ENCODE assay signal across 8 cellular contexts in genomic region chr1:45206808-45207624, GRCh38. TPM values are rescaled to one million over a fixed set of nuclear protein-coding genes. Genes with fewer than 3 reads are reported as not detected.
DNase-seq lines count a peak whose midpoint lies in the region; ATAC-seq and TF ChIP-seq lines count a peak whose summit lies in the region.

No MANE protein-coding gene starts in this region.

- TF ChIP-seq CTCF in astrocyte of the cerebellum (IDR thresholded peaks at IDR 0.05; ENCODE audit: low read depth, low read length, missing control alignments) (no peak), upper lobe of left lung (IDR thresholded peaks at IDR 0.05) (no peak)

- no peaks in the 10 kb centered on the region for H3K36me3 ChIP-seq in upper lobe of left lung

- in situ Hi-C loops in astrocyte of the cerebellum (cut with HindIII; ENCODE audit: low sequenced_read_pairs): no loop called here

- no peaks in the 10 kb centered on the region for H3K36me3 Mint-ChIP-seq in activated naive CD4-positive, alpha-beta T cell treated with anti-CD3 and anti-CD28 coated beads, Interleukin-2, amount 10 ng/mL, durations not matched to agents 7 days and 5 days

- peak overlapping the region; percentile 75 to 91 (median 83) for H3K27ac ChIP-seq in upper lobe of left lung

- CTCF ChIA-PET in activated naive CD4-positive, alpha-beta T cell treated with anti-CD3 and anti-CD28 coated beads, Interleukin-2, amount 10 ng/mL, durations not matched to agents 7 days and 5 days (lab: Charles Lee): interaction anchor here (1.4 to 1.8 kb wide), 2 partner anchors 93 to 192 kb away, joined by 4 to 6 read pairs; no protein-coding TSS in a partner anchor

- H3K4me3 Mint-ChIP-seq in activated naive CD4-positive, alpha-beta T cell treated with anti-CD3 and anti-CD28 coated beads, Interleukin-2, amount 10 ng/mL, durations not matched to agents 7 days and 5 days: peak overlapping the region; percentile 82

- 9 to 11% methylated on average over 18 of the region's 18 CpGs for WGBS in upper lobe of left lung, 2 donors

- no peak for TF ChIP-seq EP300 in upper lobe of left lung (IDR thresholded peaks at IDR 0.05)

- no peak for DNase-seq in activated naive CD4-positive, alpha-beta T cell treated with anti-CD3 and anti-CD28 coated beads, Interleukin-2, amount 10 ng/mL, durations not matched to agents 7 days and 5 days
- no peak for DNase-seq in activated naive CD4-positive, alpha-beta T cell treated with Interleukin-2 at 50 U/mL for 16 hours
- no peak for DNase-seq in astrocyte of the cerebellum (ENCODE audit: low read depth)
- peak; percentile 20 for DNase-seq in medulla oblongata (ENCODE audit: extremely low spot score)
- DNase-seq in upper lobe of left lung: no peak
- no peak for DNase-seq in NCI-H1930 (lab: John Stamatoyannopoulos, UW)
- DNase-seq in H4 (ENCODE audit: low spot score): no peak

- no peaks in the 10 kb centered on the region for H3K9me3 Mint-ChIP-seq in activated naive CD4-positive, alpha-beta T cell treated with anti-CD3 and anti-CD28 coated beads, Interleukin-2, amount 10 ng/mL, durations not matched to agents 7 days and 5 days

- no peak for ATAC-seq in upper lobe of left lung (ENCODE audit: low FRiP score in 2 of 2)
- ATAC-seq in GM18861 (IDR thresholded peaks at IDR 0.05; ENCODE audit: unreplicated experiment): no peak

- H3K4me3 ChIP-seq in astrocyte of the cerebellum (ENCODE audit: low read depth, low read length) (peak overlapping the region; percentile 65), upper lobe of left lung (peak overlapping the region; percentile 63 to 92 (median 80))

- H3K27ac Mint-ChIP-seq in activated naive CD4-positive, alpha-beta T cell treated with anti-CD3 and anti-CD28 coated beads, Interleukin-2, amount 10 ng/mL, durations not matched to agents 7 days and 5 days: no peak overlapping the region

- H3K4me1 Mint-ChIP-seq in activated naive CD4-positive, alpha-beta T cell treated with anti-CD3 and anti-CD28 coated beads, Interleukin-2, amount 10 ng/mL, durations not matched to agents 7 days and 5 days: peaks cover 16% of the 10 kb centered on the region

- no peaks in the 10 kb centered on the region for H3K27me3 ChIP-seq in upper lobe of left lung

- peaks cover 47% of the 10 kb centered on the region for H3K27me3 Mint-ChIP-seq in activated naive CD4-positive, alpha-beta T cell treated with anti-CD3 and anti-CD28 coated beads, Interleukin-2, amount 10 ng/mL, durations not matched to agents 7 days and 5 days

- H3K4me1 ChIP-seq in upper lobe of left lung: peaks cover 9 to 21% (median 12%) of the 10 kb centered on the region in 4 donors

- no peak for TF ChIP-seq POLR2A in upper lobe of left lung (IDR thresholded peaks at IDR 0.05)

- no peaks in the 10 kb centered on the region for H3K9me3 ChIP-seq in upper lobe of left lung

RNA-seq across cellular contexts. Expression of gene ZSWIM5, which starts 0.6 kb away (rescaled TPM):
- 1 to 10 TPM; 2.0 to 6.3 (median 3.2) TPM for total RNA-seq in upper lobe of left lung
- 1.3 and 1.6 TPM in 2 replicates for total RNA-seq in H4 (2014; rRNA removed; shearing (Covaris generic))
